ENCODE assay signal across 30 cellular contexts in genomic region chr13:49216334-49216733, GRCh38. TPM values are rescaled to one million over a fixed set of nuclear protein-coding genes. Genes with fewer than 3 reads are reported as not detected.
"Had no signal": no experiment of that assay in that cellular context is flagged by ENCODE, and none has a peak within 500 bp of the region (broad histone marks: within the 10 kb centered on the region; RNA-seq: fewer than 3 reads in every experiment).

No MANE protein-coding gene starts in this region.

- H3K4me3 Mint-ChIP-seq: activated CD4-positive, alpha-beta memory T cell treated with anti-CD3 and anti-CD28 coated beads for 36 hours; activated CD4-positive, alpha-beta T cell treated with anti-CD3 and anti-CD28 coated beads for 36 hours; activated CD8-positive, alpha-beta memory T cell treated with anti-CD3 and anti-CD28 coated beads, Interleukin-2, amount 10 ng/mL, durations not matched to agents 7 days and 5 days; brain; naive thymus-derived CD4-positive, alpha-beta T cell; neural crest cell; stimulated activated effector memory CD8-positive, alpha-beta T cell treated with anti-CD3 and anti-CD28 coated beads, Interleukin-12 subunit alpha, Interleukin-12 subunit beta, amount 100 ng/mL, for 72 hours; stimulated activated naive CD8-positive, alpha-beta T cell treated with anti-CD3 and anti-CD28 coated beads, Interleukin-15, amount 100 ng/mL, for 72 hours; WTC11 had no signal

- H3K36me3 ChIP-seq: left lung, tibial artery had no signal

- H3K27ac ChIP-seq: epithelial cell of prostate, heart right ventricle, tibial artery had no signal

- DNase-seq: activated CD4-positive, alpha-beta memory T cell treated with anti-CD3 and anti-CD28 coated beads for 36 hours; activated CD4-positive, alpha-beta T cell treated with anti-CD3 and anti-CD28 coated beads for 36 hours; activated CD8-positive, alpha-beta memory T cell treated with anti-CD3 and anti-CD28 coated beads, Interleukin-2, amount 10 ng/mL, durations not matched to agents 7 days and 5 days; activated effector memory CD4-positive, alpha-beta T cell treated with anti-CD3 and anti-CD28 coated beads, Interleukin-2, amount 50 U/mL, for 16 hours; activated naive CD4-positive, alpha-beta T cell treated with anti-CD3 and anti-CD28 coated beads, Interleukin-2, amount 50 U/mL, for 16 hours; activated T-cell treated with anti-CD3 and anti-CD28 coated beads for 4 hours; aorta; heart right ventricle; naive thymus-derived CD4-positive, alpha-beta T cell; small intestine; stimulated activated CD4-positive, alpha-beta T cell treated with anti-CD3 and anti-CD28 coated beads, Interleukin-2, amount 100 ng/mL, for 24 hours; stimulated activated naive CD8-positive, alpha-beta T cell treated with anti-CD3 and anti-CD28 coated beads, Interleukin-15, amount 100 ng/mL, for 72 hours; tibial artery had no signal

- H3K4me3 ChIP-seq: heart right ventricle, left lung, lung, tibial artery had no signal

- ATAC-seq: activated CD4-positive, alpha-beta T cell treated with anti-CD3 and anti-CD28 coated beads for 36 hours; activated CD8-positive, alpha-beta memory T cell treated with anti-CD3 and anti-CD28 coated beads, Interleukin-2, amount 10 ng/mL, durations not matched to agents 7 days and 5 days; heart right ventricle; left lung; naive thymus-derived CD4-positive, alpha-beta T cell; sciatic nerve; stimulated activated effector memory CD8-positive, alpha-beta T cell treated with anti-CD3 and anti-CD28 coated beads, Interleukin-12 subunit alpha, Interleukin-12 subunit beta, amount 100 ng/mL, for 72 hours; stimulated activated naive CD8-positive, alpha-beta T cell treated with anti-CD3 and anti-CD28 coated beads, Interleukin-15, amount 100 ng/mL, for 72 hours; WTC11 had no signal

- H3K9me3 Mint-ChIP-seq: activated CD4-positive, alpha-beta memory T cell treated with anti-CD3 and anti-CD28 coated beads for 36 hours; stimulated activated effector memory CD8-positive, alpha-beta T cell treated with anti-CD3 and anti-CD28 coated beads, Interleukin-12 subunit alpha, Interleukin-12 subunit beta, amount 100 ng/mL, for 72 hours; stimulated activated naive CD8-positive, alpha-beta T cell treated with anti-CD3 and anti-CD28 coated beads, Interleukin-15, amount 100 ng/mL, for 72 hours had no signal

- H3K9me3 ChIP-seq: heart right ventricle, left lung, tibial artery had no signal

- H3K27ac Mint-ChIP-seq: activated CD4-positive, alpha-beta memory T cell treated with anti-CD3 and anti-CD28 coated beads for 36 hours; activated CD4-positive, alpha-beta T cell treated with anti-CD3 and anti-CD28 coated beads for 36 hours; activated CD8-positive, alpha-beta memory T cell treated with anti-CD3 and anti-CD28 coated beads, Interleukin-2, amount 10 ng/mL, durations not matched to agents 7 days and 5 days; brain; stimulated activated effector memory CD8-positive, alpha-beta T cell treated with anti-CD3 and anti-CD28 coated beads, Interleukin-12 subunit alpha, Interleukin-12 subunit beta, amount 100 ng/mL, for 72 hours; WTC11 had no signal

RNA-seq across cellular contexts. Expression of gene MLNR, which starts 3.8 kb away (rescaled TPM):
- total RNA-seq: activated CD4-positive, alpha-beta memory T cell treated with anti-CD3 and anti-CD28 coated beads for 36 hours; activated CD4-positive, alpha-beta T cell treated with anti-CD3 and anti-CD28 coated beads for 36 hours; activated CD8-positive, alpha-beta memory T cell treated with anti-CD3 and anti-CD28 coated beads, Interleukin-2, amount 10 ng/mL, durations not matched to agents 7 days and 5 days; aorta; cardiac septum; chondrocyte; fibroblast of villous mesenchyme; heart right ventricle; kidney epithelial cell; left lung; lung; mesenteric fat pad; naive thymus-derived CD4-positive, alpha-beta T cell; neural crest cell; posterior vena cava; renal cortical epithelial cell; sciatic nerve; T-helper 2 cell treated with Interferon-gamma antibody and Interleukin-4, amounts not matched to agents 100 ng/mL and 5 ng/mL, for 36 hours; urinary bladder; WTC11 had no signal
- polyA plus RNA-seq: heart right ventricle; naive thymus-derived CD4-positive, alpha-beta T cell; small intestine; urinary bladder had no signal
